In the genomic region with DNA sequence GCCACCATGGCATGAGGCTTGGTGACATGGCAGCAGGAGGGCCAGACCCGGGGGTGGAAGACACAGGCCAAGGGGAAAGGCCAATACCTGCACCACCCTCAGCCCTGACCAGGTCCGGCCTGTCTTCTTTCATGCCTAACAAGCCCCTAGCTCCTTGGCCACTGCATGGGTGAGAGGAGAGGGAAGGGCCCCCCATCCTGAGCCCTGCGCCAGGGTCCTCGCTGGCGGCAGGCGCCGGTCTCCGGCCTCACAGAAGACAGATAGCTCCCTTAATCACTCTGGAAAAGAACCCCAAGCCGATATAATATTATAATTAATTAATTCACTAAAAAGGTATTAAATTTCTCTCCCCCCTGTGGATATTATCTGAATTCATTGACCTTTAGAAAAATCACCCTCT, we compare ENCODE assay signal across 16 cellular contexts. TPM values are rescaled to one million over a fixed set of nuclear protein-coding genes. Genes with fewer than 3 reads are reported as not detected.
DNase-seq lines count a peak whose midpoint lies in the region; ATAC-seq and TF ChIP-seq lines count a peak whose summit lies in the region.
"Had no signal": no experiment of that assay in that cellular context is flagged by ENCODE, and none has a peak within 500 bp of the region (broad histone marks: within the 10 kb centered on the region; RNA-seq: fewer than 3 reads in every experiment).

No MANE protein-coding gene starts in this region.

- no peaks in the 10 kb centered on the region for H3K9me3 Mint-ChIP-seq in endodermal cell
- H3K9me3 Mint-ChIP-seq in activated CD4-positive, alpha-beta T cell treated with anti-CD3 and anti-CD28 coated beads for 36 hours (ENCODE audit: low read depth) = no peaks in the 10 kb centered on the region
- H3K9me3 Mint-ChIP-seq: CD8-positive, alpha-beta memory T cell had no signal

- H3K4me1 ChIP-seq in left ventricle myocardium inferior (peaks cover 22% of the 10 kb centered on the region), endodermal cell (ENCODE audit: control insufficient read depth, insufficient read depth, low read length) (no peaks in the 10 kb centered on the region), osteoblast (ENCODE audit: insufficient read depth, low read length) (no peaks in the 10 kb centered on the region)

- H4K20me1 ChIP-seq in osteoblast (ENCODE audit: insufficient read depth, low read length) = no peaks in the 10 kb centered on the region
- H4K20me1 ChIP-seq: BLaER1 had no signal

- H3K27me3 ChIP-seq in left ventricle myocardium inferior (ENCODE audit: low read depth) (no peaks in the 10 kb centered on the region), endodermal cell (ENCODE audit: control insufficient read depth, insufficient read depth, low read length, poor library complexity, severe bottlenecking) (no peaks in the 10 kb centered on the region), osteoblast (ENCODE audit: insufficient read depth, low read length) (no peaks in the 10 kb centered on the region)
- H3K27me3 ChIP-seq: BLaER1 had no signal

- ATAC-seq in Right ventricle myocardium superior (ENCODE audit: poor library complexity) = no peak
- no peak for ATAC-seq in activated CD4-positive, alpha-beta T cell treated with anti-CD3 and anti-CD28 coated beads for 36 hours

- no peaks in the 10 kb centered on the region for H3K36me3 Mint-ChIP-seq in endodermal cell (ENCODE audit: low read depth)
- H3K36me3 Mint-ChIP-seq in activated CD4-positive, alpha-beta T cell treated with anti-CD3 and anti-CD28 coated beads for 36 hours (ENCODE audit: low read depth) = no peaks in the 10 kb centered on the region

- peaks cover 22% of the 10 kb centered on the region for H3K27me3 Mint-ChIP-seq in endodermal cell (ENCODE audit: insufficient read depth)
- H3K27me3 Mint-ChIP-seq in activated CD4-positive, alpha-beta T cell treated with anti-CD3 and anti-CD28 coated beads for 36 hours = no peaks in the 10 kb centered on the region

- no peaks in the 10 kb centered on the region for H3K79me2 ChIP-seq in osteoblast (ENCODE audit: insufficient read depth, low read length)

- intact Hi-C loops in Right ventricle myocardium superior (cut with DNase I) = loop anchor here (10.0 kb wide), 1 partner anchor 215 kb away; no protein-coding TSS in a partner anchor
- intact Hi-C loops in left ventricle myocardium inferior (cut with micrococcal nuclease) = loop anchor here (5.0 to 10.0 kb wide), 2 partner anchors 215 to 312 kb away; no protein-coding TSS in a partner anchor
- intact Hi-C loops in activated CD4-positive, alpha-beta T cell treated with anti-CD3 and anti-CD28 coated beads for 36 hours (cut with DNase I, micrococcal nuclease) = loop anchor here in 1 of 2 experiments (10.0 kb wide), 1 partner anchor 255 kb away; no protein-coding TSS in a partner anchor

- no peak overlapping the region for H3K27ac Mint-ChIP-seq in endodermal cell
- H3K27ac Mint-ChIP-seq in activated CD4-positive, alpha-beta T cell treated with anti-CD3 and anti-CD28 coated beads for 36 hours = no peak overlapping the region
- H3K27ac Mint-ChIP-seq: CD8-positive, alpha-beta memory T cell had no signal

- no peak overlapping the region for H3K9ac ChIP-seq in endodermal cell (ENCODE audit: extremely low read depth, low read length, poor library complexity, severe bottlenecking)
- H3K9ac ChIP-seq: BLaER1 had no signal

- no peak overlapping the region for H3K4me3 Mint-ChIP-seq in endodermal cell
- no peak overlapping the region for H3K4me3 Mint-ChIP-seq in activated CD4-positive, alpha-beta T cell treated with anti-CD3 and anti-CD28 coated beads for 36 hours
- H3K4me3 Mint-ChIP-seq: CD8-positive, alpha-beta memory T cell had no signal

- TF ChIP-seq CTCF in left ventricle myocardium inferior (IDR thresholded peaks at IDR 0.05; ENCODE audit: borderline replicate concordance) (no peak), endodermal cell (conservative IDR thresholded peaks at IDR 0.05) (no peak), osteoblast (IDR thresholded peaks at IDR 0.05; ENCODE audit: extremely low read depth, low read depth, low read length) (no peak)

- peaks cover 6% of the 10 kb centered on the region for H3K36me3 ChIP-seq in left ventricle myocardium inferior
- no peaks in the 10 kb centered on the region for H3K36me3 ChIP-seq in endodermal cell (ENCODE audit: control insufficient read depth, insufficient read depth, low read length)
- no peaks in the 10 kb centered on the region for H3K36me3 ChIP-seq in osteoblast (ENCODE audit: insufficient read depth, low read length)

- POLR2A ChIA-PET in activated CD4-positive, alpha-beta T cell treated with anti-CD3 and anti-CD28 coated beads for 36 hours (lab: Charles Lee) = no interaction called here

- peaks cover 9% of the 10 kb centered on the region for H3K4me1 Mint-ChIP-seq in endodermal cell
- H3K4me1 Mint-ChIP-seq in activated CD4-positive, alpha-beta T cell treated with anti-CD3 and anti-CD28 coated beads for 36 hours = peaks cover 8% of the 10 kb centered on the region

- no peak overlapping the region for H3K4me2 ChIP-seq in osteoblast (ENCODE audit: insufficient read depth, low read length)
- H3K4me2 ChIP-seq: BLaER1 had no signal

- H2AFZ ChIP-seq in osteoblast (ENCODE audit: low read length) = no peak overlapping the region

- no peak overlapping the region for H3K4me3 ChIP-seq in left ventricle myocardium inferior
- no peak overlapping the region for H3K4me3 ChIP-seq in endodermal cell (ENCODE audit: low read length)
- no peak overlapping the region for H3K4me3 ChIP-seq in osteoblast (ENCODE audit: insufficient read depth, low read length)
- H3K4me3 ChIP-seq: BLaER1 had no signal

- peak; percentile 27 for DNase-seq in Right ventricle myocardium superior
- DNase-seq in left ventricle myocardium inferior = no peak
- peak; percentile 31 for DNase-seq in endodermal cell
- peak; percentile 51 for DNase-seq in osteoblast (ENCODE audit: insufficient read length, low spot score, missing footprints)
- no peak for DNase-seq in activated CD4-positive, alpha-beta T cell treated with anti-CD3 and anti-CD28 coated beads for 36 hours
- DNase-seq in NCI-H187 (lab: John Stamatoyannopoulos, UW) = no peak
- DNase-seq in DMS 273 (lab: John Stamatoyannopoulos, UW; ENCODE audit: unreplicated experiment) = no peak
- DNase-seq: 8988T; AML-193; CD8-positive, alpha-beta memory T cell; DMS53; GF-D8; H7 had no signal

- H3K27ac ChIP-seq in left ventricle myocardium inferior (replicated peaks) (no peak overlapping the region), endodermal cell (ENCODE audit: low read depth, low read length) (no peak overlapping the region), osteoblast (ENCODE audit: low read depth, low read length) (no peak overlapping the region)
- H3K27ac ChIP-seq: BLaER1, HL-60 had no signal

- 94% methylated on average over 7 of the region's 9 CpGs; no CpG with 5 or more reads in 1 of the 2 experiments for WGBS in endodermal cell (ENCODE audit: insufficient coverage in 1 of 2, insufficient read length in 1 of 2), 2 experiments

- CTCF ChIA-PET in activated CD4-positive, alpha-beta T cell treated with anti-CD3 and anti-CD28 coated beads for 36 hours (lab: Charles Lee) = interaction anchor here (0.6 to 2.9 kb wide), 5 partner anchors 9 to 307 kb away, joined by 3 to 17 read pairs (median 4); no protein-coding TSS in a partner anchor

- H3K9me3 ChIP-seq in left ventricle myocardium inferior (replicated peaks) (no peaks in the 10 kb centered on the region), endodermal cell (ENCODE audit: control insufficient read depth, low read length) (no peaks in the 10 kb centered on the region), osteoblast (ENCODE audit: low read depth, low read length) (no peaks in the 10 kb centered on the region)
- H3K9me3 ChIP-seq: BLaER1, Caco-2 had no signal

RNA-seq across cellular contexts. Expression of gene MDFI, which starts 41.4 kb away (rescaled TPM):
- total RNA-seq in Right ventricle myocardium superior (1.1 TPM), left ventricle myocardium inferior (0.77 TPM), endodermal cell (10 to 100 TPM; 52.7 to 80.0 TPM), osteoblast (0.72 and 5.3 TPM in 2 replicates)
- polyA plus RNA-seq in endodermal cell (2013, experiment 1 of 2) = 76.9 TPM
- 84.7 TPM for polyA plus RNA-seq in endodermal cell (2013, experiment 2 of 2)
- not detected for total RNA-seq in activated CD4-positive, alpha-beta T cell treated with anti-CD3 and anti-CD28 coated beads for 36 hours
- total RNA-seq: Caco-2; CD8-positive, alpha-beta memory T cell had no signal
- polyA plus RNA-seq: CD8-positive, alpha-beta memory T cell had no signal

RNA-seq across cellular contexts. Expression of gene TFEB, which starts 55.7 kb away (rescaled TPM):
- total RNA-seq in Right ventricle myocardium superior (40.7 TPM), left ventricle myocardium inferior (39.9 TPM), endodermal cell (under 1 TPM in 1 of 2 donors, not detected in 1; 0.24 TPM), osteoblast (5.1 and 5.6 TPM in 2 replicates)
- 1.2 TPM for polyA plus RNA-seq in endodermal cell (2013, experiment 1 of 2)
- polyA plus RNA-seq in endodermal cell (2013, experiment 2 of 2) = 0.99 TPM
- total RNA-seq in activated CD4-positive, alpha-beta T cell treated with anti-CD3 and anti-CD28 coated beads for 36 hours = 1 to 10 TPM; 8.5 to 9.2 TPM

Comparison
In these comparisons a context has a peak if more than half of its experiments do, and no peak if none do; other contexts are left out.
1. DNase-seq: peak in Right ventricle myocardium superior (single experiment), endodermal cell (single experiment) and osteoblast (single experiment); none in left ventricle myocardium inferior (single experiment), activated CD4-positive, alpha-beta T cell treated with anti-CD3 and anti-CD28 coated beads for 36 hours (single experiment), NCI-H187 (0 of 2) and DMS 273 (single experiment).